Comparison of ENCODE assay signal across 8 cellular contexts in the genomic region with DNA sequence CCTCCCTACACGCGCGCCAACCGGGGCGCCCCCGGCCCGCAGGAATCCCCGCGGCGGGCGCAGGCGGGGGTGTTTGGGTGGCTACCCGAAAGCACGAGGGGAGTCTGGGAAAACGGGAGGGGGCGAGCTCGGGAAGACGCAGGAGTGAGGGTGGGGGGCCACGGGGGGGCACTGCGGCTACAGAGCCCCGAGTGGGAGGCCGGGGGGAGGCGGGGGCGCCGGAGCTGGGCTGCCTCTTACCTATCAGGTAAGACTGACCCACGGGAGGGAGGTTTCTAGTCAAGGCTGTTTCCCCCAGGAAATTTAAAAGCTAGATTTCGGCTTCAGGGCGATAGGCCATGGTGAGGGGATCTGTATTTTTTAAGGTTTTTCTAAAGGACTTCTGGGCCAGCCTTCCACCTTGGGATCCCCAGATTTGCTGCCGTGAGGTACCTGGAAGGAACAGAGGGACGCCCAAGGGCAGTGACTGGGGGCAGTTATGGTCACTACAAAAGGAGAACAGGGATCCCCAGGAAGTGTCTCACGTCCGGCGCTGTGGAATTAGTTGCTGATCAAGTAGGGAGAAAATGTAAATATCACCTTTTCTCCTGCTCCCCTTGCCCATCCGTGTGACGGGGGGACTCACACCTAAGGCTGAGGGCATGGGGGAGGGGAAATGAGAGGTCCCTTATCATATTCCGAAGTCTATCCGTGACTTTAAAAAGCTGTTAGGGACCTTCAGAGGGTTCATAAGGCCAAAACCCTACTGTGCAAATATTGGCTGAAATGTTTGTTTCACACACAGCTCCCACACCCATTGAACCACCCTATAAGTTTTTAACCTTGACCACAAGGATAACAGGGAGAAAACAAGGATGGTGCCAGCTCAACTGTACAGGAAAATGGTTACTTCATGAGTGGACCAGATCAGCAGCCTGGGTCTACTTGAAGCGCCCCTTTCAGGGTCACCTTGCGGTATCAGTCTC. TPM values are rescaled to one million over a fixed set of nuclear protein-coding genes. Genes with fewer than 3 reads are reported as not detected.
DNase-seq lines count a peak whose midpoint lies in the region; ATAC-seq and TF ChIP-seq lines count a peak whose summit lies in the region.

No MANE protein-coding gene starts in this region.

- peaks cover 26% of the 10 kb centered on the region for H3K4me1 Mint-ChIP-seq in activated CD4-positive, alpha-beta T cell treated with anti-CD3 and anti-CD28 coated beads, Interleukin-2, amount 10 ng/mL, durations not matched to agents 24 days and 14 days
- H3K4me1 Mint-ChIP-seq in naive thymus-derived CD8-positive, alpha-beta T cell = peaks cover 7 to 43% (median 39%) of the 10 kb centered on the region in 4 donors

- H3K4me3 ChIP-seq in esophagus muscularis mucosa = peak overlapping the region; percentile 70 to 95 (median 86)

- TF ChIP-seq EP300 in esophagus muscularis mucosa (IDR thresholded peaks at IDR 0.05) = no peak

- peaks cover 0 to 16% (median 0%) of the 10 kb centered on the region in 4 donors for H3K27me3 ChIP-seq in esophagus muscularis mucosa

- TF ChIP-seq POLR2A in esophagus muscularis mucosa (IDR thresholded peaks at IDR 0.05; ENCODE audit: low read depth) = no peak

- POLR2A ChIA-PET in naive thymus-derived CD8-positive, alpha-beta T cell (lab: Charles Lee) = interaction anchor here (0.5 to 3.5 kb wide), 8 partner anchors 8 to 185 kb away, joined by 3 to 41 read pairs (median 4); a partner anchor contains a TSS

- H3K27ac ChIP-seq in esophagus muscularis mucosa (replicated peaks in 1 of 4) = peak overlapping the region; percentile 94 to 96 (median 94)

- 3% methylated on average over 28 of the region's 39 CpGs for WGBS in esophagus muscularis mucosa

- H3K9me3 Mint-ChIP-seq in activated CD4-positive, alpha-beta T cell treated with anti-CD3 and anti-CD28 coated beads, Interleukin-2, amount 10 ng/mL, durations not matched to agents 24 days and 14 days = no peaks in the 10 kb centered on the region
- H3K9me3 Mint-ChIP-seq in naive thymus-derived CD8-positive, alpha-beta T cell = no peaks in the 10 kb centered on the region

- TF ChIP-seq CTCF in esophagus muscularis mucosa (IDR thresholded peaks at IDR 0.05) = peak in 2 of 3 experiments; percentile 57 to 68

- peak overlapping the region; percentile 72 for H3K27ac Mint-ChIP-seq in activated CD4-positive, alpha-beta T cell treated with anti-CD3 and anti-CD28 coated beads, Interleukin-2, amount 10 ng/mL, durations not matched to agents 24 days and 14 days
- peak overlapping the region; percentile 57 to 96 (median 80) for H3K27ac Mint-ChIP-seq in naive thymus-derived CD8-positive, alpha-beta T cell

- H3K27me3 Mint-ChIP-seq in activated CD4-positive, alpha-beta T cell treated with anti-CD3 and anti-CD28 coated beads, Interleukin-2, amount 10 ng/mL, durations not matched to agents 24 days and 14 days = peaks cover 14% of the 10 kb centered on the region
- H3K27me3 Mint-ChIP-seq in naive thymus-derived CD8-positive, alpha-beta T cell = peaks cover 0 to 14% (median 5%) of the 10 kb centered on the region in 5 donors

- peak overlapping the region; percentile 81 for H3K4me3 Mint-ChIP-seq in activated CD4-positive, alpha-beta T cell treated with anti-CD3 and anti-CD28 coated beads, Interleukin-2, amount 10 ng/mL, durations not matched to agents 24 days and 14 days
- peak overlapping the region; percentile 83 to 93 (median 90) for H3K4me3 Mint-ChIP-seq in naive thymus-derived CD8-positive, alpha-beta T cell

- peaks cover 40 to 63% (median 62%) of the 10 kb centered on the region in 4 donors for H3K4me1 ChIP-seq in esophagus muscularis mucosa

- intact Hi-C loops in activated CD4-positive, alpha-beta T cell treated with anti-CD3 and anti-CD28 coated beads, Interleukin-2, amount 10 ng/mL, durations not matched to agents 24 days and 14 days (cut with micrococcal nuclease) = loop anchor here (1.0 to 10.0 kb wide), 11 partner anchors 9 to 1131 kb away; a partner anchor contains a TSS
- intact Hi-C loops in esophagus muscularis mucosa (cut with DNase I) = loop anchor here (2.0 to 10.0 kb wide), 7 partner anchors 53 to 765 kb away; no protein-coding TSS in a partner anchor

- H3K36me3 Mint-ChIP-seq in activated CD4-positive, alpha-beta T cell treated with anti-CD3 and anti-CD28 coated beads, Interleukin-2, amount 10 ng/mL, durations not matched to agents 24 days and 14 days (ENCODE audit: low read depth) = peaks cover 1% of the 10 kb centered on the region
- no peaks in the 10 kb centered on the region for H3K36me3 Mint-ChIP-seq in naive thymus-derived CD8-positive, alpha-beta T cell

- peak; percentile 12 for ATAC-seq in SK-N-SH treated with all-trans-retinoic acid at 6 μM for 48 hours
- no peak for ATAC-seq in naive thymus-derived CD8-positive, alpha-beta T cell
- ATAC-seq in HG02678 (IDR thresholded peaks at IDR 0.05; ENCODE audit: unreplicated experiment) = no peak
- no peak for ATAC-seq in GM18873 (IDR thresholded peaks at IDR 0.05; ENCODE audit: low FRiP score, unreplicated experiment)
- ATAC-seq in HG02610 (IDR thresholded peaks at IDR 0.05; ENCODE audit: unreplicated experiment) = no peak

- H3K36me3 ChIP-seq in esophagus muscularis mucosa = peaks cover 0 to 14% (median 5%) of the 10 kb centered on the region in 4 donors

- no peak for DNase-seq in activated CD4-positive, alpha-beta T cell treated with anti-CD3 and anti-CD28 coated beads, Interleukin-2, amount 10 ng/mL, durations not matched to agents 24 days and 14 days
- no peak for DNase-seq in activated CD4-positive, alpha-beta T cell treated with anti-CD3 and anti-CD28 coated beads, Interleukin-2, amount 50 U/mL, for 48 hours
- no peak for DNase-seq in esophagus muscularis mucosa (ENCODE audit: extremely low spot score)
- DNase-seq in naive thymus-derived CD8-positive, alpha-beta T cell = peak in 1 of 10 donors; percentile 28

- H3K9me3 ChIP-seq in esophagus muscularis mucosa = no peaks in the 10 kb centered on the region

TF ChIP-seq in SK-N-SH treated with all-trans-retinoic acid at 6 μM for 48 hours, 23 proteins besides CTCF, POLR2A, EP300 and RAD21 (continues in another document):
- TF ChIP-seq TOX (CRISPR knock-in tag; IDR thresholded peaks at IDR 0.05; ENCODE audit: borderline replicate concordance) (no peak), ARNTL (CRISPR knock-in tag; IDR thresholded peaks at IDR 0.05; ENCODE audit: borderline replicate concordance, low read depth) (no peak), ZNF70 (CRISPR knock-in tag; IDR thresholded peaks at IDR 0.05) (no peak), SNAI2 (CRISPR knock-in tag; IDR thresholded peaks at IDR 0.05) (no peak), CSDC2 (CRISPR knock-in tag; IDR thresholded peaks at IDR 0.05) (no peak), ZFP30 (CRISPR knock-in tag; IDR thresholded peaks at IDR 0.05) (no peak), BACH2 (CRISPR knock-in tag; IDR thresholded peaks at IDR 0.05; ENCODE audit: borderline replicate concordance) (no peak), ZNF565 (CRISPR knock-in tag; conservative IDR thresholded peaks at IDR 0.05; ENCODE audit: low read depth) (no peak), OSR1 (CRISPR knock-in tag; IDR thresholded peaks at IDR 0.05) (no peak), ISL1 (CRISPR knock-in tag; IDR thresholded peaks at IDR 0.05) (no peak), ZC3H10 (CRISPR knock-in tag; IDR thresholded peaks at IDR 0.05) (no peak), ESRRG (CRISPR knock-in tag; IDR thresholded peaks at IDR 0.05) (no peak)
- TF ChIP-seq, protein P1, sequence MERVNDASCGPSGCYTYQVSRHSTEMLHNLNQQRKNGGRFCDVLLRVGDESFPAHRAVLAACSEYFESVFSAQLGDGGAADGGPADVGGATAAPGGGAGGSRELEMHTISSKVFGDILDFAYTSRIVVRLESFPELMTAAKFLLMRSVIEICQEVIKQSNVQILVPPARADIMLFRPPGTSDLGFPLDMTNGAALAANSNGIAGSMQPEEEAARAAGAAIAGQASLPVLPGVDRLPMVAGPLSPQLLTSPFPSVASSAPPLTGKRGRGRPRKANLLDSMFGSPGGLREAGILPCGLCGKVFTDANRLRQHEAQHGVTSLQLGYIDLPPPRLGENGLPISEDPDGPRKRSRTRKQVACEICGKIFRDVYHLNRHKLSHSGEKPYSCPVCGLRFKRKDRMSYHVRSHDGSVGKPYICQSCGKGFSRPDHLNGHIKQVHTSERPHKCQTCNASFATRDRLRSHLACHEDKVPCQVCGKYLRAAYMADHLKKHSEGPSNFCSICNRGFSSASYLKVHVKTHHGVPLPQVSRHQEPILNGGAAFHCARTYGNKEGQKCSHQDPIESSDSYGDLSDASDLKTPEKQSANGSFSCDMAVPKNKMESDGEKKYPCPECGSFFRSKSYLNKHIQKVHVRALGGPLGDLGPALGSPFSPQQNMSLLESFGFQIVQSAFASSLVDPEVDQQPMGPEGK (CRISPR knock-in tag; IDR thresholded peaks at IDR 0.05; ENCODE audit: borderline replicate concordance) = no peak
- TF ChIP-seq, protein P2, sequence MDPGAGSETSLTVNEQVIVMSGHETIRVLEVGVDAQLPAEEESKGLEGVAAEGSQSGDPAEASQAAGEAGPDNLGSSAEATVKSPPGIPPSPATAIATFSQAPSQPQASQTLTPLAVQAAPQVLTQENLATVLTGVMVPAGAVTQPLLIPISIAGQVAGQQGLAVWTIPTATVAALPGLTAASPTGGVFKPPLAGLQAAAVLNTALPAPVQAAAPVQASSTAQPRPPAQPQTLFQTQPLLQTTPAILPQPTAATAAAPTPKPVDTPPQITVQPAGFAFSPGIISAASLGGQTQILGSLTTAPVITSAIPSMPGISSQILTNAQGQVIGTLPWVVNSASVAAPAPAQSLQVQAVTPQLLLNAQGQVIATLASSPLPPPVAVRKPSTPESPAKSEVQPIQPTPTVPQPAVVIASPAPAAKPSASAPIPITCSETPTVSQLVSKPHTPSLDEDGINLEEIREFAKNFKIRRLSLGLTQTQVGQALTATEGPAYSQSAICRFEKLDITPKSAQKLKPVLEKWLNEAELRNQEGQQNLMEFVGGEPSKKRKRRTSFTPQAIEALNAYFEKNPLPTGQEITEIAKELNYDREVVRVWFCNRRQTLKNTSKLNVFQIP (CRISPR knock-in tag; IDR thresholded peaks at IDR 0.05; ENCODE audit: borderline replicate concordance, low read depth) = no peak

RNA-seq across cellular contexts. Expression of a gene that starts 0.6 kb away (rescaled TPM):
- 4.7 and 4.8 TPM in 2 replicates for total RNA-seq in activated CD4-positive, alpha-beta T cell treated with anti-CD3 and anti-CD28 coated beads, Interleukin-2, amount 10 ng/mL, durations not matched to agents 24 days and 14 days
- total RNA-seq in esophagus muscularis mucosa = 10 to 100 TPM; 27.8 to 47.6 (median 32.8) TPM
- 10 to 100 TPM; 11.4 to 14.0 TPM for total RNA-seq in naive thymus-derived CD8-positive, alpha-beta T cell
- polyA plus RNA-seq in naive thymus-derived CD8-positive, alpha-beta T cell = under 1 TPM; 0.51 to 0.84 (median 0.64) TPM

RNA-seq across cellular contexts. Expression of a gene that starts 35.6 kb away (rescaled TPM):
- 41.3 and 44.7 TPM in 2 replicates for total RNA-seq in activated CD4-positive, alpha-beta T cell treated with anti-CD3 and anti-CD28 coated beads, Interleukin-2, amount 10 ng/mL, durations not matched to agents 24 days and 14 days
- 10 to 100 TPM; 18.3 to 24.9 (median 22.2) TPM for total RNA-seq in esophagus muscularis mucosa
- 10 to 100 TPM; 53.5 to 55.6 TPM for total RNA-seq in naive thymus-derived CD8-positive, alpha-beta T cell
- 10 to 100 TPM; 13.7 to 20.4 (median 14.8) TPM for polyA plus RNA-seq in naive thymus-derived CD8-positive, alpha-beta T cell
